In the genomic region with DNA sequence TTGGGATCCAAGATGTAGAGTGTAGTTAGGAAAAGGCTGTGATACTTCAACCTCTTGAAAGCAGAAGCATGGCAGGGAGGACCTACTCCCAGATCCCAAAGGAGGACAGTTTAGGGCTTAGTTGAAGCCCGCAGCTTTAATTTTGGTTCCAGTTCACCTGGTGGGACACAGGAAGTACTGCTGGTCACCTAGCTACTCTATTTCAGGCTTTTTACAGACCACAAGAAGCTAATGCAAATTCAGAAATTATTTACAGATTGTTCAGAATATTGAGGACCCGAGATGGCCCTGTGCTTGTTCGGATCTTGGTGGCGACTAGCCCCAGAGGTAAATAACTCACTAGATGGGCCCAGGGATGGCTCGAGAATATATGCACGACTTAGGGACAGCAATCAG, we compare ENCODE assay signal across 1 cellular context.
TF ChIP-seq lines count a peak whose summit lies in the region.

No MANE protein-coding gene starts in this region.

TF ChIP-seq in HCT116, 20 proteins besides CTCF, POLR2A, EP300 and RAD21:
- TF ChIP-seq EZH2phosphoT487 (IDR thresholded peaks at IDR 0.05; ENCODE audit: borderline replicate concordance) (no peak), EGR1 (IDR thresholded peaks at IDR 0.05; ENCODE audit: low read depth) (no peak), FOSL1 (IDR thresholded peaks at IDR 0.05; ENCODE audit: low read depth) (no peak), YY1 (IDR thresholded peaks at IDR 0.05; ENCODE audit: extremely low read depth, insufficient replicate concordance, low read depth, low read length) (no peak), SIN3A (IDR thresholded peaks at IDR 0.05; ENCODE audit: low read depth) (no peak), EZH2 (IDR thresholded peaks at IDR 0.05) (no peak), POLR2AphosphoS5 (IDR thresholded peaks at IDR 0.05; ENCODE audit: low read depth, low read length) (no peak), ZFX (IDR thresholded peaks at IDR 0.05) (no peak), CEBPB (IDR thresholded peaks at IDR 0.05; ENCODE audit: low read depth) (no peak), ZNF274 (IDR thresholded peaks at IDR 0.05; ENCODE audit: low read depth, low read length) (no peak), SP1 (IDR thresholded peaks at IDR 0.05; ENCODE audit: low read depth) (no peak), SRF (IDR thresholded peaks at IDR 0.05; ENCODE audit: low read depth) (no peak), ELF1 (IDR thresholded peaks at IDR 0.05; ENCODE audit: borderline replicate concordance, low read depth) (no peak), TCF7L2 (IDR thresholded peaks at IDR 0.05; ENCODE audit: borderline replicate concordance, extremely low read depth, insufficient read depth, insufficient read length) (no peak), CBX3 (IDR thresholded peaks at IDR 0.05; ENCODE audit: low read depth) (no peak), JUND (IDR thresholded peaks at IDR 0.05) (no peak)
- TF ChIP-seq, protein P1, sequence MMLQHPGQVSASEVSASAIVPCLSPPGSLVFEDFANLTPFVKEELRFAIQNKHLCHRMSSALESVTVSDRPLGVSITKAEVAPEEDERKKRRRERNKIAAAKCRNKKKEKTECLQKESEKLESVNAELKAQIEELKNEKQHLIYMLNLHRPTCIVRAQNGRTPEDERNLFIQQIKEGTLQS (IDR thresholded peaks at IDR 0.05), result no peak
- TF ChIP-seq, protein P2, sequence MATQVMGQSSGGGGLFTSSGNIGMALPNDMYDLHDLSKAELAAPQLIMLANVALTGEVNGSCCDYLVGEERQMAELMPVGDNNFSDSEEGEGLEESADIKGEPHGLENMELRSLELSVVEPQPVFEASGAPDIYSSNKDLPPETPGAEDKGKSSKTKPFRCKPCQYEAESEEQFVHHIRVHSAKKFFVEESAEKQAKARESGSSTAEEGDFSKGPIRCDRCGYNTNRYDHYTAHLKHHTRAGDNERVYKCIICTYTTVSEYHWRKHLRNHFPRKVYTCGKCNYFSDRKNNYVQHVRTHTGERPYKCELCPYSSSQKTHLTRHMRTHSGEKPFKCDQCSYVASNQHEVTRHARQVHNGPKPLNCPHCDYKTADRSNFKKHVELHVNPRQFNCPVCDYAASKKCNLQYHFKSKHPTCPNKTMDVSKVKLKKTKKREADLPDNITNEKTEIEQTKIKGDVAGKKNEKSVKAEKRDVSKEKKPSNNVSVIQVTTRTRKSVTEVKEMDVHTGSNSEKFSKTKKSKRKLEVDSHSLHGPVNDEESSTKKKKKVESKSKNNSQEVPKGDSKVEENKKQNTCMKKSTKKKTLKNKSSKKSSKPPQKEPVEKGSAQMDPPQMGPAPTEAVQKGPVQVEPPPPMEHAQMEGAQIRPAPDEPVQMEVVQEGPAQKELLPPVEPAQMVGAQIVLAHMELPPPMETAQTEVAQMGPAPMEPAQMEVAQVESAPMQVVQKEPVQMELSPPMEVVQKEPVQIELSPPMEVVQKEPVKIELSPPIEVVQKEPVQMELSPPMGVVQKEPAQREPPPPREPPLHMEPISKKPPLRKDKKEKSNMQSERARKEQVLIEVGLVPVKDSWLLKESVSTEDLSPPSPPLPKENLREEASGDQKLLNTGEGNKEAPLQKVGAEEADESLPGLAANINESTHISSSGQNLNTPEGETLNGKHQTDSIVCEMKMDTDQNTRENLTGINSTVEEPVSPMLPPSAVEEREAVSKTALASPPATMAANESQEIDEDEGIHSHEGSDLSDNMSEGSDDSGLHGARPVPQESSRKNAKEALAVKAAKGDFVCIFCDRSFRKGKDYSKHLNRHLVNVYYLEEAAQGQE (IDR thresholded peaks at IDR 0.05; ENCODE audit: low read depth), result no peak
- TF ChIP-seq, protein P3, sequence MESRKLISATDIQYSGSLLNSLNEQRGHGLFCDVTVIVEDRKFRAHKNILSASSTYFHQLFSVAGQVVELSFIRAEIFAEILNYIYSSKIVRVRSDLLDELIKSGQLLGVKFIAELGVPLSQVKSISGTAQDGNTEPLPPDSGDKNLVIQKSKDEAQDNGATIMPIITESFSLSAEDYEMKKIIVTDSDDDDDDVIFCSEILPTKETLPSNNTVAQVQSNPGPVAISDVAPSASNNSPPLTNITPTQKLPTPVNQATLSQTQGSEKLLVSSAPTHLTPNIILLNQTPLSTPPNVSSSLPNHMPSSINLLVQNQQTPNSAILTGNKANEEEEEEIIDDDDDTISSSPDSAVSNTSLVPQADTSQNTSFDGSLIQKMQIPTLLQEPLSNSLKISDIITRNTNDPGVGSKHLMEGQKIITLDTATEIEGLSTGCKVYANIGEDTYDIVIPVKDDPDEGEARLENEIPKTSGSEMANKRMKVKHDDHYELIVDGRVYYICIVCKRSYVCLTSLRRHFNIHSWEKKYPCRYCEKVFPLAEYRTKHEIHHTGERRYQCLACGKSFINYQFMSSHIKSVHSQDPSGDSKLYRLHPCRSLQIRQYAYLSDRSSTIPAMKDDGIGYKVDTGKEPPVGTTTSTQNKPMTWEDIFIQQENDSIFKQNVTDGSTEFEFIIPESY (IDR thresholded peaks at IDR 0.05; ENCODE audit: extremely low read depth, insufficient replicate concordance, low read length), result no peak
- TF ChIP-seq, protein P4, sequence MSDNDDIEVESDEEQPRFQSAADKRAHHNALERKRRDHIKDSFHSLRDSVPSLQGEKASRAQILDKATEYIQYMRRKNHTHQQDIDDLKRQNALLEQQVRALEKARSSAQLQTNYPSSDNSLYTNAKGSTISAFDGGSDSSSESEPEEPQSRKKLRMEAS (IDR thresholded peaks at IDR 0.05), result no peak
